Comparison of ENCODE assay signal across 1 cellular context in the genomic region with DNA sequence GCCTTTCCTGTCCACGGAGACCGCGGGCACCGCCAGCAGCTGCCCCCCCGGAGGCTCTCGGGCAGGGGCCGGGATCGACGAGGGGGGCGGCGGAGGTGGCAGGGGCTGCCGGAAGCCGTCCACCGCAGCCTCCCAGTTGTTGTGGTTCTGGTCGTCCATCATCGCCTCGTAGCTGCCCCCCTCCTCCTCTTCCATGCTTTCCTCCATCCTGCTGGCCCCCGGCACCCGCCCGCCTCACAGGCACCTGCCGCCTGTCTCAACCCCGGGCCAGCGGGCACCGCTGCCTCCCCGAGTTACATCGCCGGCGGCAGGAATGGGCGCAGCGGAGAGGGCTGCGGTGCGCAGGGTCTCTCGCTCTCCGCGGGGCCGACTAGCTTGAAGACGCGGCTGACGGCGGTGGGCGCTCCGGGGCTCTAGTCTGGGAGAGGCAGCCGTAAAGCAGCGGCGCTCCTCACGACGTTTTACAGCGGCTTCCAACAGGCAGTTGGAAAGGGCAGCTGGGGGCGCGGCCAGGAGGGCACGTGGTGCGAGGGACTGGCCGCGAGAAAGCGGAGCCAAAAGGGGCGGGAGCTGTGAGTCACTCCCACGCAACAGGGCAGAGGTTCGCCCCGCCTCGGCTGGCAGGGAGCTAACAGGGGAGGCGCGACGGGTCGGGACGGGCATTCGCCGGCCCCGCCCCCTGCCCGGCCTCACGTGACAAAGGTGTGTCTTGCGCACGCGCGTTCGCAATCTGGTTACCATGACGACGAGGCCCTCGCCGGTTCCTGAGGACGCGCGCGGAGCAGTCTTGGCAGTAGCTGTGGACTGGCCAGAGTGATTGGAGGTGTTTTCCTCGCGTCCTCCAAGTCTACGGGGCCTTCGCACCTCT.
A peak's percentile ranks its signal among the peaks of the same experiment; 100 is the strongest.
TF ChIP-seq lines count a peak whose summit lies in the region.

TSS of gene CACUL1 (minus strand) at position 415 of the 868 bp plus-strand sequence. CDS start at position 207, 208 bp downstream.

TF ChIP-seq in HCT116, 20 proteins besides CTCF, POLR2A, EP300 and RAD21 (continued from another document):
- TF ChIP-seq, protein P1, sequence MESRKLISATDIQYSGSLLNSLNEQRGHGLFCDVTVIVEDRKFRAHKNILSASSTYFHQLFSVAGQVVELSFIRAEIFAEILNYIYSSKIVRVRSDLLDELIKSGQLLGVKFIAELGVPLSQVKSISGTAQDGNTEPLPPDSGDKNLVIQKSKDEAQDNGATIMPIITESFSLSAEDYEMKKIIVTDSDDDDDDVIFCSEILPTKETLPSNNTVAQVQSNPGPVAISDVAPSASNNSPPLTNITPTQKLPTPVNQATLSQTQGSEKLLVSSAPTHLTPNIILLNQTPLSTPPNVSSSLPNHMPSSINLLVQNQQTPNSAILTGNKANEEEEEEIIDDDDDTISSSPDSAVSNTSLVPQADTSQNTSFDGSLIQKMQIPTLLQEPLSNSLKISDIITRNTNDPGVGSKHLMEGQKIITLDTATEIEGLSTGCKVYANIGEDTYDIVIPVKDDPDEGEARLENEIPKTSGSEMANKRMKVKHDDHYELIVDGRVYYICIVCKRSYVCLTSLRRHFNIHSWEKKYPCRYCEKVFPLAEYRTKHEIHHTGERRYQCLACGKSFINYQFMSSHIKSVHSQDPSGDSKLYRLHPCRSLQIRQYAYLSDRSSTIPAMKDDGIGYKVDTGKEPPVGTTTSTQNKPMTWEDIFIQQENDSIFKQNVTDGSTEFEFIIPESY (IDR thresholded peaks at IDR 0.05; ENCODE audit: extremely low read depth, insufficient replicate concordance, low read length): peak; percentile 70
- TF ChIP-seq CBX3 (IDR thresholded peaks at IDR 0.05; ENCODE audit: low read depth) (peak; percentile 74; the same call in 1 of the 2 replicates), REST (IDR thresholded peaks at IDR 0.05; ENCODE audit: low read depth) (no peak), ELF1 (IDR thresholded peaks at IDR 0.05; ENCODE audit: borderline replicate concordance, low read depth) (no peak), SP1 (IDR thresholded peaks at IDR 0.05; ENCODE audit: low read depth) (peak; percentile 95), SIN3A (IDR thresholded peaks at IDR 0.05; ENCODE audit: low read depth) (peak; percentile 79), CEBPB (IDR thresholded peaks at IDR 0.05; ENCODE audit: low read depth) (no peak)
TF ChIP-seq in HCT116: peak in this region for 13.
